Comparison of ENCODE assay signal across 20 cellular contexts in the genomic region with DNA sequence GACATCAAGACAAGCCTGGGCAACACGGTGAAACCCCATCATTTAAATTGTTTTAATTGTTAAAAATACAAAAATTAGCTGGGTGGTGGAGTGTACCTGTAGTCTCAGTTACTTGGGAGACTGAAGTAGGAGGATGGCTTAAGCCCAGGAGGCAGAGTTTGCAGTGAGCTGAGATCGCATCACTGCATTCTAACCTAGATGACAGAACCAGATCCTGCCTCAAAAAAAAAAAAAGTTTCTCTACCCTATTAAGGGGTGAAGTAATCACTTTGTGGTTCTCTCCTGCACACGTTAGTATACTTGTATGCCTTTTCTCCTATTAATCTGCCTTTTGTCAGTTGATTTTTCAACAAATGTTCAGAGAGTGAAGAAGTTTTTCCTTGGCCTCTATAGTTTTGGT.
"Had no signal": no experiment of that assay in that cellular context is flagged by ENCODE, and none has a peak within 500 bp of the region (broad histone marks: within the 10 kb centered on the region; RNA-seq: fewer than 3 reads in every experiment).

No MANE protein-coding gene starts in this region.

- H3K27me3 ChIP-seq: esophagus squamous epithelium, hepatocyte, neural progenitor cell, ovary, right atrium auricular region, suprapubic skin, tibial artery had no signal

- H3K27ac Mint-ChIP-seq: effector memory CD8-positive, alpha-beta T cell; neural progenitor cell had no signal

- H3K36me3 ChIP-seq: esophagus squamous epithelium, left ventricle myocardium inferior, lower lobe of right lung, neural progenitor cell, ovary, right atrium auricular region, suprapubic skin, tibial artery had no signal

- H3K4me3 ChIP-seq: esophagus squamous epithelium, hepatocyte, left ventricle myocardium inferior, lower lobe of right lung, neural progenitor cell, ovary, right atrium auricular region, suprapubic skin, tibial artery had no signal

- H3K4me2 ChIP-seq: hepatocyte, neural progenitor cell had no signal

- H3K9me3 Mint-ChIP-seq: effector memory CD8-positive, alpha-beta T cell; natural killer cell treated with Interleukin-12 subunit alpha and Interleukin-12 subunit beta and Interleukin-15 and Interleukin-18, amount 100 ng/mL, for 72 hours had no signal

- H3K9ac ChIP-seq: neural progenitor cell had no signal

- H3K36me3 Mint-ChIP-seq: neural progenitor cell had no signal

- H3K4me1 ChIP-seq: left ventricle myocardium inferior, lower lobe of right lung, right atrium auricular region, tibial artery had no signal

- H3K27ac ChIP-seq: hepatocyte, left ventricle myocardium inferior, lower lobe of right lung, neural progenitor cell, right atrium auricular region, tibial artery had no signal

- H2AFZ ChIP-seq: hepatocyte, neural progenitor cell had no signal

- DNase-seq: effector memory CD8-positive, alpha-beta T cell; esophagus squamous epithelium; foreskin melanocyte; head of caudate nucleus; kidney; left cardiac atrium; left ventricle myocardium inferior; lower lobe of right lung; midbrain; nucleus accumbens; ovary; small intestine; stimulated activated CD4-positive, alpha-beta T cell treated with anti-CD3 and anti-CD28 coated beads, Interleukin-2, amount 100 ng/mL, for 48 hours; stimulated activated naive CD8-positive, alpha-beta T cell treated with anti-CD3 and anti-CD28 coated beads, Interleukin-15, Interleukin-2, amounts not matched to agents 100 U/mL and 50 U/mL, for 24 hours; tibial artery had no signal

- H3K9me3 ChIP-seq: esophagus squamous epithelium, lower lobe of right lung, ovary, right atrium auricular region, suprapubic skin, tibial artery had no signal

- H3K79me2 ChIP-seq: hepatocyte had no signal

- ATAC-seq: effector memory CD8-positive, alpha-beta T cell; left cardiac atrium; lower lobe of right lung; natural killer cell treated with Interleukin-12 subunit alpha and Interleukin-12 subunit beta and Interleukin-15 and Interleukin-18, amount 100 ng/mL, for 72 hours; stimulated activated naive CD8-positive, alpha-beta T cell treated with anti-CD3 and anti-CD28 coated beads, Interleukin-15, Interleukin-2, amounts not matched to agents 100 U/mL and 50 U/mL, for 24 hours had no signal
